In the genomic region with DNA sequence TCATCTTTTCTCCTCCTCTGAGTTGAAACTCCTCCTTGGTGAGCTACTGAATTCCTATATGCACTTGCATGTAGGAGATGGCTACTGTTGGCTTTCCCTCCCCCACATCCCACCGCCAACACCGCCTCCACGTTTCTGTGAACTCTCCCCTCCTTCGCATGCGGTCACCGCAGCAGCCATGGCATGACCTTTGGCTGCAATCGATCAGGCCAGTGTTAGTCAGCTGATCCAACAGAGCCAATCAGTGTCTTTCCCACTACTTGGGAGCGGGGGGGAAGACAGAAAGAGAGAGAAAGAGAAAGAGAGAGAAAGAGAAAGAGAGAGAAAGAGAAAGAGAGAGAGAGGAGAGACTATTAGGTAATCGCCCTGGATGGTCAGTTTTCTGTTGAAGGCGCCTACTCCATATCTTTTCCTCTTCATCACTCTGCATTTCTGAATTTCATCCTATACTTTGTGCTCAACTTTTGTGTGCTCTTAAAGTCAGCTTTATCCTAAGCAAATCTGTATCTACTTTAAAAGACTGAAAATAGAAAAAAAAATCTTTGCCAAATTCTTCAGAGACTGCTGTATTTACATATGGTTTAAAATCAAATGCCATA, we compare ENCODE assay signal across 17 cellular contexts. TPM values are rescaled to one million over a fixed set of nuclear protein-coding genes. Genes with fewer than 3 reads are reported as not detected.
"Had no signal": no experiment of that assay in that cellular context is flagged by ENCODE, and none has a peak within 500 bp of the region (broad histone marks: within the 10 kb centered on the region; RNA-seq: fewer than 3 reads in every experiment).

No MANE protein-coding gene starts in this region.

- H3K27me3 ChIP-seq: adrenal gland had no signal

- H3K36me3 ChIP-seq: adrenal gland, gastroesophageal sphincter, left ventricle myocardium inferior, suprapubic skin had no signal

- H3K9me3 ChIP-seq: adrenal gland, gastroesophageal sphincter, left ventricle myocardium inferior, suprapubic skin had no signal

- DNase-seq: activated CD4-positive, alpha-beta T cell treated with anti-CD3 and anti-CD28 coated beads, Interleukin-2, amount 50 U/mL, for 48 hours; activated T-cell treated with anti-CD3 and anti-CD28 coated beads, Interleukin-2, amount 50 U/mL, for 1 hour; adrenal gland; dermis blood vessel endothelial cell; effector memory CD8-positive, alpha-beta T cell; islet precursor cell; left ventricle myocardium inferior; natural killer cell; retina; stimulated activated CD4-positive, alpha-beta T cell treated with anti-CD3 and anti-CD28 coated beads, Interleukin-4, amount 100 ng/mL, for 24 hours; stimulated activated naive CD4-positive, alpha-beta T cell; trophoblast cell had no signal

- H3K4me1 ChIP-seq: adrenal gland, gastroesophageal sphincter, left ventricle myocardium inferior, suprapubic skin had no signal

- ATAC-seq: effector memory CD8-positive, alpha-beta T cell; gastroesophageal sphincter; natural killer cell had no signal

- H3K4me3 ChIP-seq: adrenal gland, gastroesophageal sphincter, left ventricle myocardium inferior, suprapubic skin had no signal

- H3K27ac ChIP-seq: adrenal gland, epithelial cell of prostate, gastroesophageal sphincter, left ventricle myocardium inferior, suprapubic skin had no signal

RNA-seq across cellular contexts. Expression of gene ASGR2, which starts 41.8 kb away (rescaled TPM):
- total RNA-seq: activated T-helper 2 cell treated with anti-CD3 and anti-CD28 coated beads, Interferon-gamma antibody, Interleukin-2, Interleukin-4, amounts not matched to agents 10 μg/mL and 5 μg/mL and 100 μg/mL, durations not matched to agents 14 hours and 24 hours and 36 hours; chondrocyte; dermis blood vessel endothelial cell had no signal
